Comparison of ENCODE assay signal across 1 cellular context in the genomic region with DNA sequence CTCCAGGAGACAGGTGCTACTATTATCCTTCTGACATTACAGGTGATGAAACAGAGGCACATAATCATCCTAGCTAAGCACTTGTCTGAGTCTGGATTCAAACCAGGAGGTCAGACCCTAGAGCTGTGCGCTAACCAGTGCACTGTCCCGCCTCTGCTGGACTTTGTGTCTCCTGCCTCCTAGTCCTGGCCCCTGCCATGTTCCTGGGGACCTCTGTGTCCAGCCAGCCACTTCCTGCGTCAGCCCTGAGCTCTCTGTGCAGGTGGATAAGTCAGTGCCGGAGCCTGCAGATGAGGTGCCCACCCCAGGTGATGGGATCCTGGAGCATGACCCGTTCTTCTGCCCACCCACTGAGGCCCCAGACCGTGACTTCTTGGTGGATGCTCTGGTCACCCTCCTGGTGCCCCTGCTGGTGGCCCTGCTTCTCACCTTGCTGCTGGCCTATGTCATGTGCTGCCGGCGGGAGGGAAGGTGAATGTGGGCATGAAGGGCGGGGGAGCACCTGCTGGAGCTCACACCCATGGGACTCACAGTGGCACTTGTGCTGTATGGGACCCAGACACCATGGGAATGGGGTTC.
TF ChIP-seq lines count a peak whose summit lies in the region.

No MANE protein-coding gene starts in this region.

TF ChIP-seq in GM12878, 131 proteins besides CTCF, POLR2A, EP300 and RAD21:
- TF ChIP-seq, protein P1, sequence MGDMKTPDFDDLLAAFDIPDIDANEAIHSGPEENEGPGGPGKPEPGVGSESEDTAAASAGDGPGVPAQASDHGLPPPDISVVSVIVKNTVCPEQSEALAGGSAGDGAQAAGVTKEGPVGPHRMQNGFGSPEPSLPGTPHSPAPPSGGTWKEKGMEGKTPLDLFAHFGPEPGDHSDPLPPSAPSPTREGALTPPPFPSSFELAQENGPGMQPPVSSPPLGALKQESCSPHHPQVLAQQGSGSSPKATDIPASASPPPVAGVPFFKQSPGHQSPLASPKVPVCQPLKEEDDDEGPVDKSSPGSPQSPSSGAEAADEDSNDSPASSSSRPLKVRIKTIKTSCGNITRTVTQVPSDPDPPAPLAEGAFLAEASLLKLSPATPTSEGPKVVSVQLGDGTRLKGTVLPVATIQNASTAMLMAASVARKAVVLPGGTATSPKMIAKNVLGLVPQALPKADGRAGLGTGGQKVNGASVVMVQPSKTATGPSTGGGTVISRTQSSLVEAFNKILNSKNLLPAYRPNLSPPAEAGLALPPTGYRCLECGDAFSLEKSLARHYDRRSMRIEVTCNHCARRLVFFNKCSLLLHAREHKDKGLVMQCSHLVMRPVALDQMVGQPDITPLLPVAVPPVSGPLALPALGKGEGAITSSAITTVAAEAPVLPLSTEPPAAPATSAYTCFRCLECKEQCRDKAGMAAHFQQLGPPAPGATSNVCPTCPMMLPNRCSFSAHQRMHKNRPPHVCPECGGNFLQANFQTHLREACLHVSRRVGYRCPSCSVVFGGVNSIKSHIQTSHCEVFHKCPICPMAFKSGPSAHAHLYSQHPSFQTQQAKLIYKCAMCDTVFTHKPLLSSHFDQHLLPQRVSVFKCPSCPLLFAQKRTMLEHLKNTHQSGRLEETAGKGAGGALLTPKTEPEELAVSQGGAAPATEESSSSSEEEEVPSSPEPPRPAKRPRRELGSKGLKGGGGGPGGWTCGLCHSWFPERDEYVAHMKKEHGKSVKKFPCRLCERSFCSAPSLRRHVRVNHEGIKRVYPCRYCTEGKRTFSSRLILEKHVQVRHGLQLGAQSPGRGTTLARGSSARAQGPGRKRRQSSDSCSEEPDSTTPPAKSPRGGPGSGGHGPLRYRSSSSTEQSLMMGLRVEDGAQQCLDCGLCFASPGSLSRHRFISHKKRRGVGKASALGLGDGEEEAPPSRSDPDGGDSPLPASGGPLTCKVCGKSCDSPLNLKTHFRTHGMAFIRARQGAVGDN (IDR thresholded peaks at IDR 0.05): no peak
- TF ChIP-seq STAT1 (conservative IDR thresholded peaks at IDR 0.05) (no peak), NR2C2 (IDR thresholded peaks at IDR 0.05; ENCODE audit: borderline replicate concordance, control insufficient read depth, insufficient read length, low read depth) (no peak), SIN3A (IDR thresholded peaks at IDR 0.05; ENCODE audit: low read depth, low read length) (no peak), TCF7 (IDR thresholded peaks at IDR 0.05; ENCODE audit: borderline replicate concordance) (no peak), HDAC2 (IDR thresholded peaks at IDR 0.05) (no peak), HCFC1 (IDR thresholded peaks at IDR 0.05; ENCODE audit: low read length) (no peak)
- TF ChIP-seq, protein P2, sequence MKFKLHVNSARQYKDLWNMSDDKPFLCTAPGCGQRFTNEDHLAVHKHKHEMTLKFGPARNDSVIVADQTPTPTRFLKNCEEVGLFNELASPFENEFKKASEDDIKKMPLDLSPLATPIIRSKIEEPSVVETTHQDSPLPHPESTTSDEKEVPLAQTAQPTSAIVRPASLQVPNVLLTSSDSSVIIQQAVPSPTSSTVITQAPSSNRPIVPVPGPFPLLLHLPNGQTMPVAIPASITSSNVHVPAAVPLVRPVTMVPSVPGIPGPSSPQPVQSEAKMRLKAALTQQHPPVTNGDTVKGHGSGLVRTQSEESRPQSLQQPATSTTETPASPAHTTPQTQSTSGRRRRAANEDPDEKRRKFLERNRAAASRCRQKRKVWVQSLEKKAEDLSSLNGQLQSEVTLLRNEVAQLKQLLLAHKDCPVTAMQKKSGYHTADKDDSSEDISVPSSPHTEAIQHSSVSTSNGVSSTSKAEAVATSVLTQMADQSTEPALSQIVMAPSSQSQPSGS (IDR thresholded peaks at IDR 0.05; ENCODE audit: low read length): no peak
- TF ChIP-seq, protein P3, sequence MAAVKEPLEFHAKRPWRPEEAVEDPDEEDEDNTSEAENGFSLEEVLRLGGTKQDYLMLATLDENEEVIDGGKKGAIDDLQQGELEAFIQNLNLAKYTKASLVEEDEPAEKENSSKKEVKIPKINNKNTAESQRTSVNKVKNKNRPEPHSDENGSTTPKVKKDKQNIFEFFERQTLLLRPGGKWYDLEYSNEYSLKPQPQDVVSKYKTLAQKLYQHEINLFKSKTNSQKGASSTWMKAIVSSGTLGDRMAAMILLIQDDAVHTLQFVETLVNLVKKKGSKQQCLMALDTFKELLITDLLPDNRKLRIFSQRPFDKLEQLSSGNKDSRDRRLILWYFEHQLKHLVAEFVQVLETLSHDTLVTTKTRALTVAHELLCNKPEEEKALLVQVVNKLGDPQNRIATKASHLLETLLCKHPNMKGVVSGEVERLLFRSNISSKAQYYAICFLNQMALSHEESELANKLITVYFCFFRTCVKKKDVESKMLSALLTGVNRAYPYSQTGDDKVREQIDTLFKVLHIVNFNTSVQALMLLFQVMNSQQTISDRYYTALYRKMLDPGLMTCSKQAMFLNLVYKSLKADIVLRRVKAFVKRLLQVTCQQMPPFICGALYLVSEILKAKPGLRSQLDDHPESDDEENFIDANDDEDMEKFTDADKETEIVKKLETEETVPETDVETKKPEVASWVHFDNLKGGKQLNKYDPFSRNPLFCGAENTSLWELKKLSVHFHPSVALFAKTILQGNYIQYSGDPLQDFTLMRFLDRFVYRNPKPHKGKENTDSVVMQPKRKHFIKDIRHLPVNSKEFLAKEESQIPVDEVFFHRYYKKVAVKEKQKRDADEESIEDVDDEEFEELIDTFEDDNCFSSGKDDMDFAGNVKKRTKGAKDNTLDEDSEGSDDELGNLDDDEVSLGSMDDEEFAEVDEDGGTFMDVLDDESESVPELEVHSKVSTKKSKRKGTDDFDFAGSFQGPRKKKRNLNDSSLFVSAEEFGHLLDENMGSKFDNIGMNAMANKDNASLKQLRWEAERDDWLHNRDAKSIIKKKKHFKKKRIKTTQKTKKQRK (IDR thresholded peaks at IDR 0.05; ENCODE audit: low read depth, low read length): no peak
- TF ChIP-seq, protein P4, sequence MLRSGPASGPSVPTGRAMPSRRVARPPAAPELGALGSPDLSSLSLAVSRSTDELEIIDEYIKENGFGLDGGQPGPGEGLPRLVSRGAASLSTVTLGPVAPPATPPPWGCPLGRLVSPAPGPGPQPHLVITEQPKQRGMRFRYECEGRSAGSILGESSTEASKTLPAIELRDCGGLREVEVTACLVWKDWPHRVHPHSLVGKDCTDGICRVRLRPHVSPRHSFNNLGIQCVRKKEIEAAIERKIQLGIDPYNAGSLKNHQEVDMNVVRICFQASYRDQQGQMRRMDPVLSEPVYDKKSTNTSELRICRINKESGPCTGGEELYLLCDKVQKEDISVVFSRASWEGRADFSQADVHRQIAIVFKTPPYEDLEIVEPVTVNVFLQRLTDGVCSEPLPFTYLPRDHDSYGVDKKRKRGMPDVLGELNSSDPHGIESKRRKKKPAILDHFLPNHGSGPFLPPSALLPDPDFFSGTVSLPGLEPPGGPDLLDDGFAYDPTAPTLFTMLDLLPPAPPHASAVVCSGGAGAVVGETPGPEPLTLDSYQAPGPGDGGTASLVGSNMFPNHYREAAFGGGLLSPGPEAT (IDR thresholded peaks at IDR 0.05; ENCODE audit: low read depth): no peak
TF ChIP-seq in GM12878: peak in this region for 0.
